ENCODE assay signal across 29 cellular contexts in genomic region chr13:56861472-56861871, GRCh38.
"Had no signal": no experiment of that assay in that cellular context is flagged by ENCODE, and none has a peak within 500 bp of the region (broad histone marks: within the 10 kb centered on the region; RNA-seq: fewer than 3 reads in every experiment).

No MANE protein-coding gene starts in this region.

- H3K4me1 Mint-ChIP-seq: activated B cell treated with CpG ODN at 0.5 μM for 24 hours; activated naive CD8-positive, alpha-beta T cell treated with anti-CD3 and anti-CD28 coated beads, Interleukin-2, amount 10 ng/mL, durations not matched to agents 7 days and 5 days; naive thymus-derived CD4-positive, alpha-beta T cell; neural crest cell; stimulated activated naive B cell treated with anti-CD40 and anti-IgM and Interleukin-4, amounts not matched to agents 10 μg/mL and 1 μg/mL and 100 μg/mL, for 72 hours; T-helper 17 cell had no signal

- H3K27me3 Mint-ChIP-seq: activated B cell treated with CpG ODN at 0.5 μM for 24 hours; activated naive CD8-positive, alpha-beta T cell treated with anti-CD3 and anti-CD28 coated beads, Interleukin-2, amount 10 ng/mL, durations not matched to agents 7 days and 5 days; effector memory CD8-positive, alpha-beta T cell; naive thymus-derived CD4-positive, alpha-beta T cell; stimulated activated naive B cell treated with anti-CD40 and anti-IgM and Interleukin-4, amounts not matched to agents 10 μg/mL and 1 μg/mL and 100 μg/mL, for 72 hours; T-helper 17 cell had no signal

- H3K4me1 ChIP-seq: breast epithelium, colonic mucosa, gastroesophageal sphincter, heart left ventricle, lower lobe of right lung, testis, upper lobe of left lung had no signal

- DNase-seq: activated B cell treated with CpG ODN at 0.5 μM for 24 hours; activated CD4-positive, alpha-beta T cell treated with anti-CD3 and anti-CD28 coated beads for 4 hours; activated CD4-positive, alpha-beta T cell treated with anti-CD3 and anti-CD28 coated beads, Interleukin-2, amount 50 U/mL, for 48 hours; activated CD8-positive, alpha-beta memory T cell treated with anti-CD3 and anti-CD28 coated beads, Interleukin-2, amount 50 U/mL, for 48 hours; activated effector memory CD4-positive, alpha-beta T cell treated with Interleukin-2 at 50 U/mL for 16 hours; activated naive CD4-positive, alpha-beta T cell treated with anti-CD3 and anti-CD28 coated beads for 36 hours; activated naive CD8-positive, alpha-beta T cell treated with anti-CD3 and anti-CD28 coated beads, Interleukin-2, amount 10 ng/mL, durations not matched to agents 7 days and 5 days; activated T-cell treated with anti-CD3 and anti-CD28 coated beads, Interleukin-2, amount 50 U/mL, for 48 hours; colonic mucosa; dorsolateral prefrontal cortex; effector memory CD8-positive, alpha-beta T cell; heart left ventricle; islet precursor cell; lower lobe of right lung; naive thymus-derived CD4-positive, alpha-beta T cell; posterior cingulate gyrus; sigmoid colon; stimulated activated CD4-positive, alpha-beta T cell treated with anti-CD3 and anti-CD28 coated beads, Interleukin-2, amount 100 ng/mL, for 48 hours; stimulated activated CD8-positive, alpha-beta memory T cell treated with anti-CD3 and anti-CD28 coated beads, Interleukin-4, amount 100 ng/mL, for 48 hours; stimulated activated naive B cell treated with anti-CD40 and anti-IgM and Interleukin-4, amounts not matched to agents 10 μg/mL and 1 μg/mL and 100 μg/mL, for 72 hours; SW 1271; T-helper 17 cell; testis; upper lobe of left lung had no signal

- H3K4me2 ChIP-seq: smooth muscle cell had no signal

- H3K27me3 ChIP-seq: breast epithelium, colonic mucosa, dorsolateral prefrontal cortex, esophagus muscularis mucosa, gastroesophageal sphincter, heart left ventricle, sigmoid colon, testis, upper lobe of left lung had no signal

- H3K27ac Mint-ChIP-seq: activated B cell treated with CpG ODN at 0.5 μM for 24 hours; activated naive CD4-positive, alpha-beta T cell treated with anti-CD3 and anti-CD28 coated beads for 36 hours; activated naive CD8-positive, alpha-beta T cell treated with anti-CD3 and anti-CD28 coated beads, Interleukin-2, amount 10 ng/mL, durations not matched to agents 7 days and 5 days; effector memory CD8-positive, alpha-beta T cell; naive thymus-derived CD4-positive, alpha-beta T cell; stimulated activated naive B cell treated with anti-CD40 and anti-IgM and Interleukin-4, amounts not matched to agents 10 μg/mL and 1 μg/mL and 100 μg/mL, for 72 hours; T-helper 17 cell had no signal

- H3K27ac ChIP-seq: breast epithelium, colonic mucosa, dorsolateral prefrontal cortex, esophagus muscularis mucosa, gastroesophageal sphincter, heart left ventricle, lower lobe of right lung, sigmoid colon, testis, upper lobe of left lung had no signal

- H3K4me3 Mint-ChIP-seq: activated B cell treated with CpG ODN at 0.5 μM for 24 hours; activated naive CD4-positive, alpha-beta T cell treated with anti-CD3 and anti-CD28 coated beads for 36 hours; activated naive CD8-positive, alpha-beta T cell treated with anti-CD3 and anti-CD28 coated beads, Interleukin-2, amount 10 ng/mL, durations not matched to agents 7 days and 5 days; effector memory CD8-positive, alpha-beta T cell; naive thymus-derived CD4-positive, alpha-beta T cell; neural crest cell; stimulated activated naive B cell treated with anti-CD40 and anti-IgM and Interleukin-4, amounts not matched to agents 10 μg/mL and 1 μg/mL and 100 μg/mL, for 72 hours; T-helper 17 cell had no signal

- H3K9me3 ChIP-seq: breast epithelium, colonic mucosa, esophagus muscularis mucosa, gastroesophageal sphincter, lower lobe of right lung, sigmoid colon, testis, upper lobe of left lung had no signal

- H3K9me3 Mint-ChIP-seq: neural crest cell had no signal

- H3K36me3 ChIP-seq: breast epithelium, colonic mucosa, esophagus muscularis mucosa, gastroesophageal sphincter, heart left ventricle, lower lobe of right lung, sigmoid colon, upper lobe of left lung had no signal

- H3K36me3 Mint-ChIP-seq: activated naive CD8-positive, alpha-beta T cell treated with anti-CD3 and anti-CD28 coated beads, Interleukin-2, amount 10 ng/mL, durations not matched to agents 7 days and 5 days; naive thymus-derived CD4-positive, alpha-beta T cell; stimulated activated naive B cell treated with anti-CD40 and anti-IgM and Interleukin-4, amounts not matched to agents 10 μg/mL and 1 μg/mL and 100 μg/mL, for 72 hours had no signal

- ATAC-seq: effector memory CD8-positive, alpha-beta T cell; gastroesophageal sphincter; heart left ventricle; lower lobe of right lung; naive thymus-derived CD4-positive, alpha-beta T cell; stimulated activated naive B cell treated with anti-CD40 and anti-IgM and Interleukin-4, amounts not matched to agents 10 μg/mL and 1 μg/mL and 100 μg/mL, for 72 hours; T-helper 17 cell had no signal

- H3K4me3 ChIP-seq: breast epithelium, colonic mucosa, dorsolateral prefrontal cortex, esophagus muscularis mucosa, gastroesophageal sphincter, heart left ventricle, lower lobe of right lung, sigmoid colon, smooth muscle cell, testis, upper lobe of left lung had no signal
